Comparison of ENCODE assay signal across 8 cellular contexts in the genomic region with DNA sequence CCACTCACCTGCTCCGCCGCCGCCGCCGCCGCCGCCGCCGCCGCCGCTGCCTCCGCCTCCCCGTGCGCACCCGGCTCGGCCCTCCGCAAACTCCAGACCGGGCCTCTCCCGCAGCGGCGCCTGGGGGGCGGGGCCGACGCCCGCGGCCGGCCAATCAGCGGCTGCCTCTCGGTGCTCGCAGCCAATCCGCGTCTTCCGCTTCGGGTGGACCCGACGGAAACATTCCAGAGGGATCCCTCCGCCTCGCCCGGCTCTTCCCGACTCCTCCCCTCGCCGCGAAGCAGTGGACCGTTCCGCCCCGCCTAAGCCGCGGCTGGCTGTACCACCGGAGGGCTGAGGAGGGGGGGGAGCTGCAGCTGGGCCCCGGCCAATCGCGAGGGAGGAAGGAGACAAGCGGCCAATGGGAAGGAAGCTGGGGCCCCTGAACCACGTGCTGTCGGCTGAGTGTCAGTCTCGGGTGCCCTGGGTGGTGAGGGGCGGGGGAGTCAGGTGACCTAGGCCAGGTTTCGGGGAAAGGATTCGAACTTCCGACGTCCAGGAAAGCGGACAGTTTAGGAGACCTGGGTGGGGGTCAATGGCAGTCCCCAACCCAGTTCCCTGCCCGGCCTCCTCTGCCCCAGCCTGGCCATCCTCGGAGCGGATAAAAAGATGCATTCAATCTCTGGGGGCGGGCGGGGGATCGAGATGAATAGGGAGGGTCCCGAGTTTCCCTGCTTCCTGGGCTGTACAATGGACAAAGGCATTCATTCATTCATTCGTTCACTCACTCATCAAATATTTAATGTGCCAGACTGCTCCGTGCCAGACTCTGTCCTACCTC. TPM values are rescaled to one million over a fixed set of nuclear protein-coding genes. Genes with fewer than 3 reads are reported as not detected.
A peak's percentile ranks its signal among the peaks of the same experiment; 100 is the strongest.
DNase-seq lines count a peak whose midpoint lies in the region; ATAC-seq and TF ChIP-seq lines count a peak whose summit lies in the region.

A gene with protein sequence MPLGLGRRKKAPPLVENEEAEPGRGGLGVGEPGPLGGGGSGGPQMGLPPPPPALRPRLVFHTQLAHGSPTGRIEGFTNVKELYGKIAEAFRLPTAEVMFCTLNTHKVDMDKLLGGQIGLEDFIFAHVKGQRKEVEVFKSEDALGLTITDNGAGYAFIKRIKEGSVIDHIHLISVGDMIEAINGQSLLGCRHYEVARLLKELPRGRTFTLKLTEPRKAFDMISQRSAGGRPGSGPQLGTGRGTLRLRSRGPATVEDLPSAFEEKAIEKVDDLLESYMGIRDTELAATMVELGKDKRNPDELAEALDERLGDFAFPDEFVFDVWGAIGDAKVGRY (minus strand): TSS at position 99 of the 820 bp plus-strand sequence. CDS start 13,151 bp downstream, outside the sequence.

- peak; percentile 54 for ATAC-seq in GM19467 (IDR thresholded peaks at IDR 0.05; ENCODE audit: unreplicated experiment)

- no peaks in the 10 kb centered on the region for H3K27me3 Mint-ChIP-seq in activated T-helper 2 cell treated with anti-CD3 and anti-CD28 coated beads, Interferon-gamma antibody, Interleukin-2, Interleukin-4, amounts not matched to agents 10 μg/mL and 5 μg/mL and 100 μg/mL, durations not matched to agents 14 hours and 24 hours and 36 hours (ENCODE audit: low read depth)

- no peaks in the 10 kb centered on the region for H3K27me3 ChIP-seq in BJ (ENCODE audit: control insufficient read depth, insufficient read depth, low read length)

- peaks cover 12% of the 10 kb centered on the region for H3K4me1 Mint-ChIP-seq in activated T-helper 2 cell treated with anti-CD3 and anti-CD28 coated beads, Interferon-gamma antibody, Interleukin-2, Interleukin-4, amounts not matched to agents 10 μg/mL and 5 μg/mL and 100 μg/mL, durations not matched to agents 14 hours and 24 hours and 36 hours (ENCODE audit: low read depth)

- intact Hi-C loops in activated T-helper 2 cell treated with anti-CD3 and anti-CD28 coated beads, Interferon-gamma antibody, Interleukin-2, Interleukin-4, amounts not matched to agents 10 μg/mL and 5 μg/mL and 100 μg/mL, durations not matched to agents 14 hours and 24 hours and 36 hours (cut with micrococcal nuclease): no loop called here

- CTCF ChIA-PET in BJ (lab: Yijun Ruan, JAX): interaction anchor here (1.0 to 4.9 kb wide), 6 partner anchors 8 to 60 kb away, joined by 3 to 32 read pairs (median 4); no protein-coding TSS in a partner anchor

- H3K4me3 ChIP-seq in BJ (ENCODE audit: low read depth, low read length): peak within 1 kb of the TSS; percentile 92

- no peak for TF ChIP-seq CTCF in BJ (IDR thresholded peaks at IDR 0.05; ENCODE audit: insufficient read depth, low read depth, low read length)

- no peaks in the 10 kb centered on the region for H3K9me3 Mint-ChIP-seq in activated T-helper 2 cell treated with anti-CD3 and anti-CD28 coated beads, Interferon-gamma antibody, Interleukin-2, Interleukin-4, amounts not matched to agents 10 μg/mL and 5 μg/mL and 100 μg/mL, durations not matched to agents 14 hours and 24 hours and 36 hours

- peak within 1 kb of the TSS; percentile 33 for H3K27ac Mint-ChIP-seq in activated T-helper 2 cell treated with anti-CD3 and anti-CD28 coated beads, Interferon-gamma antibody, Interleukin-2, Interleukin-4, amounts not matched to agents 10 μg/mL and 5 μg/mL and 100 μg/mL, durations not matched to agents 14 hours and 24 hours and 36 hours

- DNase-seq in BJ (ENCODE audit: low read depth) (peak; percentile 87), LHCN-M2 (ENCODE audit: low read depth) (peak; percentile 98), RPMI8226 (peak; percentile 89), fibroblast of gingiva (ENCODE audit: low read depth) (peak; percentile 100), myocyte (ENCODE audit: low read depth) (peak; percentile 99)
- DNase-seq in activated T-helper 2 cell treated with anti-CD3 and anti-CD28 coated beads, Interferon-gamma antibody, Interleukin-2, Interleukin-4, amounts not matched to agents 10 μg/mL and 5 μg/mL and 100 μg/mL, durations not matched to agents 14 hours and 24 hours and 36 hours (ENCODE audit: low spot score): peak; percentile 82
- DNase-seq in stimulated activated CD8-positive, alpha-beta memory T cell treated with anti-CD3 and anti-CD28 coated beads, Interleukin-7, amount 100 ng/mL, for 24 hours (ENCODE audit: low read depth): peak; percentile 60

- H3K36me3 Mint-ChIP-seq in activated T-helper 2 cell treated with anti-CD3 and anti-CD28 coated beads, Interferon-gamma antibody, Interleukin-2, Interleukin-4, amounts not matched to agents 10 μg/mL and 5 μg/mL and 100 μg/mL, durations not matched to agents 14 hours and 24 hours and 36 hours (ENCODE audit: low read depth): peaks cover 4% of the 10 kb centered on the region

- peak within 1 kb of the TSS; percentile 77 for H3K4me3 Mint-ChIP-seq in activated T-helper 2 cell treated with anti-CD3 and anti-CD28 coated beads, Interferon-gamma antibody, Interleukin-2, Interleukin-4, amounts not matched to agents 10 μg/mL and 5 μg/mL and 100 μg/mL, durations not matched to agents 14 hours and 24 hours and 36 hours (ENCODE audit: low read depth)

- POLR2A ChIA-PET in BJ (lab: Charles Lee): interaction anchor here (0.5 to 1.3 kb wide), 2 partner anchors 22 to 87 kb away, joined by 5 to 7 read pairs; a partner anchor contains a TSS

- H3K36me3 ChIP-seq in BJ (ENCODE audit: control insufficient read depth, insufficient read depth, low read length): peaks cover 12% of the 10 kb centered on the region

RNA-seq across cellular contexts. Expression of the gene that starts here (rescaled TPM):
- polyA plus RNA-seq in BJ (2011; rRNA removed): 92.3 and 119 TPM in 2 replicates
- polyA minus RNA-seq in BJ (2011; rRNA and poly(A)+ RNA removed): 43.2 and 57.9 TPM in 2 replicates
- total RNA-seq in LHCN-M2 (2014; rRNA removed) (140 and 155 TPM in 2 replicates), myocyte (129 and 141 TPM in 2 replicates)
- 169 TPM for polyA plus RNA-seq in LHCN-M2 (2012)
- total RNA-seq in activated T-helper 2 cell treated with anti-CD3 and anti-CD28 coated beads, Interferon-gamma antibody, Interleukin-2, Interleukin-4, amounts not matched to agents 10 μg/mL and 5 μg/mL and 100 μg/mL, durations not matched to agents 14 hours and 24 hours and 36 hours: 39.2 and 40.1 TPM in 2 replicates
- 154 TPM for polyA plus RNA-seq in myocyte (2012)

Comparison
In these comparisons a context has a peak if more than half of its experiments do, and no peak if none do; other contexts are left out.
1. Peak in every context shown above with its lines: DNase-seq, ATAC-seq and H3K4me3 ChIP-seq.